ENCODE assay signal across 18 cellular contexts in genomic region chr3:94179059-94179458, GRCh38.
"Had no signal": no experiment of that assay in that cellular context is flagged by ENCODE, and none has a peak within 500 bp of the region (broad histone marks: within the 10 kb centered on the region; RNA-seq: fewer than 3 reads in every experiment).

No MANE protein-coding gene starts in this region.

- H3K27ac Mint-ChIP-seq: naive thymus-derived CD8-positive, alpha-beta T cell; stimulated activated naive B cell treated with anti-CD40 and anti-IgM and Interleukin-4, amounts not matched to agents 10 μg/mL and 1 μg/mL and 100 μg/mL, for 72 hours; stimulated activated naive CD8-positive, alpha-beta T cell treated with anti-CD3 and anti-CD28 coated beads, Interleukin-15, amount 100 ng/mL, for 72 hours had no signal

- H3K4me3 Mint-ChIP-seq: naive thymus-derived CD8-positive, alpha-beta T cell; neural crest cell; stimulated activated naive B cell treated with anti-CD40 and anti-IgM and Interleukin-4, amounts not matched to agents 10 μg/mL and 1 μg/mL and 100 μg/mL, for 72 hours; stimulated activated naive CD8-positive, alpha-beta T cell treated with anti-CD3 and anti-CD28 coated beads, Interleukin-15, amount 100 ng/mL, for 72 hours had no signal

- H3K27me3 Mint-ChIP-seq: stimulated activated naive CD8-positive, alpha-beta T cell treated with anti-CD3 and anti-CD28 coated beads, Interleukin-15, amount 100 ng/mL, for 72 hours had no signal

- H3K36me3 Mint-ChIP-seq: naive thymus-derived CD8-positive, alpha-beta T cell; stimulated activated naive B cell treated with anti-CD40 and anti-IgM and Interleukin-4, amounts not matched to agents 10 μg/mL and 1 μg/mL and 100 μg/mL, for 72 hours had no signal

- H3K9me3 Mint-ChIP-seq: naive thymus-derived CD8-positive, alpha-beta T cell; neural crest cell; stimulated activated naive B cell treated with anti-CD40 and anti-IgM and Interleukin-4, amounts not matched to agents 10 μg/mL and 1 μg/mL and 100 μg/mL, for 72 hours; stimulated activated naive CD8-positive, alpha-beta T cell treated with anti-CD3 and anti-CD28 coated beads, Interleukin-15, amount 100 ng/mL, for 72 hours had no signal

- DNase-seq: colonic mucosa; dermis blood vessel endothelial cell; esophagus squamous epithelium; foreskin fibroblast; hippocampal formation; left colon; left ventricle myocardium superior; mesenchymal stem cell; naive thymus-derived CD8-positive, alpha-beta T cell; posterior cingulate gyrus; sigmoid colon; stimulated activated CD4-positive, alpha-beta T cell treated with anti-CD3 and anti-CD28 coated beads, Interleukin-2, amount 100 ng/mL, for 24 hours; stimulated activated CD4-positive, alpha-beta T cell treated with anti-CD3 and anti-CD28 coated beads, Interleukin-4, amount 100 ng/mL, for 4 hours; stimulated activated naive B cell treated with anti-CD40 and anti-IgM and Interleukin-4, amounts not matched to agents 10 μg/mL and 1 μg/mL and 100 μg/mL, for 72 hours; stimulated activated naive CD8-positive, alpha-beta T cell treated with anti-CD3 and anti-CD28 coated beads, Interleukin-15, amount 100 ng/mL, for 72 hours; substantia nigra; transverse colon had no signal

- H3K4me1 Mint-ChIP-seq: stimulated activated naive B cell treated with anti-CD40 and anti-IgM and Interleukin-4, amounts not matched to agents 10 μg/mL and 1 μg/mL and 100 μg/mL, for 72 hours; stimulated activated naive CD8-positive, alpha-beta T cell treated with anti-CD3 and anti-CD28 coated beads, Interleukin-15, amount 100 ng/mL, for 72 hours had no signal
